Comparison of ENCODE assay signal across 8 cellular contexts in the genomic region with DNA sequence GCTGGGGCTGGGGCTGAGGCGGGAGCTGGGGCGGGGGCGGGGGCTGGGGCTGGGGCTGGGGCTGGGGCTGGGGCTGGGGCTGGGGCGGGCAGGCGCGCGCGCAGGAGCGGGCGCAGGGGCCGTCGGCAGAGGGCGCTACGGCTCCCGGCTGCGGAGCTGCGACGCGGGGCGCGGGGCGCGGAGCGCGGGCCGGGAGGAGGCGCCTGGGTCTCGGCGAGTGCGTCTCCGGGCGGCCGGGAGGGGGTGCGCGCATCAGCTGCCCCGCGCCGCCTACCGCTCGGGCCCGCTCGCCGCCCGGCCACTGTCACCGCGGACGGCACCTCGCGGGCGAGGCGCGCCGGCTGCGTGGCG. TPM values are rescaled to one million over a fixed set of nuclear protein-coding genes. Genes with fewer than 3 reads are reported as not detected.
DNase-seq lines count a peak whose midpoint lies in the region; ATAC-seq and TF ChIP-seq lines count a peak whose summit lies in the region.

No MANE protein-coding gene starts in this region.

- ATAC-seq in HG02885 (IDR thresholded peaks at IDR 0.05; ENCODE audit: poor library complexity, unreplicated experiment) (peak; percentile 71), RWPE2 (ENCODE audit: low read depth) (0 out of 3 replicates have a peak, but pooled peaks have one; percentile 10)

- H3K36me3 ChIP-seq in RWPE2 (ENCODE audit: low read depth) = no peaks in the 10 kb centered on the region

- H3K4me1 ChIP-seq in RWPE2 (ENCODE audit: insufficient read depth, poor library complexity, severe bottlenecking) = no peaks in the 10 kb centered on the region

- TF ChIP-seq CTCF in GM12874 (IDR thresholded peaks at IDR 0.05; ENCODE audit: insufficient read depth, low read depth, low read length) = peak; percentile 45; the same call in 1 of the 2 replicates
- peak; percentile 31 for TF ChIP-seq CTCF in RWPE2 (IDR thresholded peaks at IDR 0.05; ENCODE audit: poor library complexity, severe bottlenecking)

- DNase-seq in RWPE2 (ENCODE audit: low spot score) (no peak), amniotic stem cell (lab: John Stamatoyannopoulos, UW) (peak; percentile 11), hepatic stellate cell (ENCODE audit: low spot score) (peak; percentile 57), kidney glomerular epithelial cell (lab: John Stamatoyannopoulos, UW) (no peak), ureter (ENCODE audit: low spot score) (no peak)
- DNase-seq in stimulated activated CD4-positive, alpha-beta T cell treated with anti-CD3 and anti-CD28 coated beads, Interleukin-12 subunit alpha, Interleukin-12 subunit beta, amount 100 ng/mL, for 4 hours = peak; percentile 47

- H3K9me3 ChIP-seq in RWPE2 (ENCODE audit: severe bottlenecking) = no peaks in the 10 kb centered on the region

- H3K27ac ChIP-seq in RWPE2 (ENCODE audit: poor library complexity, severe bottlenecking) = no peak overlapping the region

- H3K27me3 ChIP-seq in RWPE2 (ENCODE audit: insufficient read depth, poor library complexity, severe bottlenecking) = peaks cover 39% of the 10 kb centered on the region

- H3K4me3 ChIP-seq in RWPE2 (ENCODE audit: severe bottlenecking) = peak overlapping the region; percentile 21

RNA-seq across cellular contexts. Expression of gene MTUS2, which starts 0.4 kb away (rescaled TPM):
- 5.1 TPM for total RNA-seq in ureter

Comparison
In these comparisons a context has a peak if more than half of its experiments do, and no peak if none do; other contexts are left out.
1. DNase-seq: peak in amniotic stem cell (single experiment), hepatic stellate cell (single experiment) and stimulated activated CD4-positive, alpha-beta T cell treated with anti-CD3 and anti-CD28 coated beads, Interleukin-12 subunit alpha, Interleukin-12 subunit beta, amount 100 ng/mL, for 4 hours (single experiment); none in RWPE2 (single experiment), kidney glomerular epithelial cell (single experiment) and ureter (single experiment).